In genomic region chr5:153798830-153799229, GRCh38 we compare ENCODE assay signal across 14 cellular contexts.
DNase-seq lines count a peak whose midpoint lies in the region; ATAC-seq and TF ChIP-seq lines count a peak whose summit lies in the region.
"Had no signal": no experiment of that assay in that cellular context is flagged by ENCODE, and none has a peak within 500 bp of the region (broad histone marks: within the 10 kb centered on the region; RNA-seq: fewer than 3 reads in every experiment).

No MANE protein-coding gene starts in this region.

- H3K4me1 ChIP-seq in endodermal cell (ENCODE audit: control insufficient read depth, insufficient read depth, low read length) (no peaks in the 10 kb centered on the region), esophagus squamous epithelium (no peaks in the 10 kb centered on the region)
- H3K4me1 ChIP-seq: BLaER1 treated with 17β-estradiol and CSF1 and Interleukin-3, amounts not matched to agents 10 nM and 100 nM had no signal

- no peaks in the 10 kb centered on the region for H3F3A ChIP-seq in neural cell (ENCODE audit: insufficient read depth, low read length, poor library complexity, severe bottlenecking)

- H3K27me3 ChIP-seq in endodermal cell (ENCODE audit: control insufficient read depth, insufficient read depth, low read length, poor library complexity, severe bottlenecking), result peaks cover 5% of the 10 kb centered on the region
- H3K27me3 ChIP-seq in neural cell (ENCODE audit: insufficient read depth, low read depth, low read length), result no peaks in the 10 kb centered on the region
- H3K27me3 ChIP-seq in esophagus squamous epithelium, result no peaks in the 10 kb centered on the region
- H3K27me3 ChIP-seq: BLaER1 treated with 17β-estradiol and CSF1 and Interleukin-3, amounts not matched to agents 10 nM and 100 nM had no signal

- H3K4me3 ChIP-seq in endodermal cell (ENCODE audit: low read length) (no peak overlapping the region), neural cell (ENCODE audit: low read length) (peak overlapping the region; percentile 35), esophagus squamous epithelium (no peak overlapping the region)
- H3K4me3 ChIP-seq: BLaER1 treated with 17β-estradiol and CSF1 and Interleukin-3, amounts not matched to agents 10 nM and 100 nM; GM23248 had no signal

- peak; percentile 6 for DNase-seq in NCI-H2171 treated with DMSO at 0.1 percent for 48 hours (lab: John Stamatoyannopoulos, UW)
- no peak for DNase-seq in NCI-H2171 (lab: John Stamatoyannopoulos, UW)
- DNase-seq in endodermal cell, result no peak
- DNase-seq in activated effector memory CD4-positive, alpha-beta T cell treated with Interleukin-2 at 50 U/mL for 16 hours, result no peak
- DNase-seq in esophagus squamous epithelium (lab: John Stamatoyannopoulos, UW), result no peak
- DNase-seq: ACHN; CD4-positive, CD25-positive, alpha-beta regulatory T cell; DMS79; IMR-90 had no signal

- no peak overlapping the region for H3K27ac Mint-ChIP-seq in endodermal cell
- H3K27ac Mint-ChIP-seq: CD4-positive, CD25-positive, alpha-beta regulatory T cell had no signal

- WGBS in endodermal cell (ENCODE audit: insufficient coverage in 1 of 2, insufficient read length in 1 of 2), 2 experiments, result 60 to 96% methylated on average over 1 to 5 of the region's 5 CpGs
- 72 to 75% methylated on average over 5 of the region's 5 CpGs for WGBS in esophagus squamous epithelium, 2 donors

- peaks cover 2% of the 10 kb centered on the region for H3K27me3 Mint-ChIP-seq in endodermal cell (ENCODE audit: insufficient read depth)

- TF ChIP-seq CTCF in endodermal cell (conservative IDR thresholded peaks at IDR 0.05) (no peak), neural cell (IDR thresholded peaks at IDR 0.05; ENCODE audit: poor library complexity, severe bottlenecking) (no peak), esophagus squamous epithelium (IDR thresholded peaks at IDR 0.05) (no peak)

- peak; percentile 31 for TF ChIP-seq RAD21 in neural cell (conservative IDR thresholded peaks at IDR 0.05)

- no peaks in the 10 kb centered on the region for H3K36me3 ChIP-seq in endodermal cell (ENCODE audit: control insufficient read depth, insufficient read depth, low read length)
- no peaks in the 10 kb centered on the region for H3K36me3 ChIP-seq in neural cell (ENCODE audit: insufficient read depth, low read length)
- no peaks in the 10 kb centered on the region for H3K36me3 ChIP-seq in esophagus squamous epithelium
- H3K36me3 ChIP-seq: BLaER1 treated with 17β-estradiol and CSF1 and Interleukin-3, amounts not matched to agents 10 nM and 100 nM had no signal

- no peak for ATAC-seq in HG03135 (IDR thresholded peaks at IDR 0.05; ENCODE audit: unreplicated experiment)
- ATAC-seq: HCT116 had no signal

- no peaks in the 10 kb centered on the region for H3K36me3 Mint-ChIP-seq in endodermal cell (ENCODE audit: low read depth)
- H3K36me3 Mint-ChIP-seq: CD4-positive, CD25-positive, alpha-beta regulatory T cell had no signal

- no peaks in the 10 kb centered on the region for H3K9me3 Mint-ChIP-seq in endodermal cell

- peak overlapping the region; percentile 28 for H3K4me2 ChIP-seq in neural cell (ENCODE audit: low read length)
- H3K4me2 ChIP-seq: BLaER1 treated with 17β-estradiol and CSF1 and Interleukin-3, amounts not matched to agents 10 nM and 100 nM had no signal

- intact Hi-C loops in esophagus squamous epithelium (cut with DNase I), result no loop called here

- TF ChIP-seq POLR2A in esophagus squamous epithelium (IDR thresholded peaks at IDR 0.05), result no peak

- peak overlapping the region; percentile 3 for H2AFZ ChIP-seq in neural cell (ENCODE audit: low read depth, low read length)
- H2AFZ ChIP-seq: GM23248 had no signal

- no peaks in the 10 kb centered on the region for H3K9me2 ChIP-seq in neural cell (ENCODE audit: insufficient read depth, low read length)

- H3K27ac ChIP-seq in endodermal cell (ENCODE audit: low read depth, low read length) (peak overlapping the region; percentile 62), neural cell (ENCODE audit: low read length) (peak overlapping the region; percentile 90), esophagus squamous epithelium (no peak overlapping the region)
- H3K27ac ChIP-seq: BLaER1 treated with 17β-estradiol and CSF1 and Interleukin-3, amounts not matched to agents 10 nM and 100 nM; GM23248 had no signal

- H3K4me3 Mint-ChIP-seq in endodermal cell, result no peak overlapping the region
- H3K4me3 Mint-ChIP-seq: CD4-positive, CD25-positive, alpha-beta regulatory T cell had no signal

- no peaks in the 10 kb centered on the region for H3K79me2 ChIP-seq in neural cell (replicated peaks; ENCODE audit: insufficient read depth, low read length)

- H3K9ac ChIP-seq in endodermal cell (ENCODE audit: extremely low read depth, low read length, poor library complexity, severe bottlenecking), result no peak overlapping the region
- peak overlapping the region; percentile 58 for H3K9ac ChIP-seq in neural cell (ENCODE audit: low read length)
- H3K9ac ChIP-seq: BLaER1 treated with 17β-estradiol and CSF1 and Interleukin-3, amounts not matched to agents 10 nM and 100 nM; GM23248 had no signal

- peak; percentile 96 for TF ChIP-seq EP300 in neural cell (conservative IDR thresholded peaks at IDR 0.05; ENCODE audit: poor library complexity, severe bottlenecking)

- H3K9me3 ChIP-seq in endodermal cell (ENCODE audit: control insufficient read depth, low read length), result no peaks in the 10 kb centered on the region
- H3K9me3 ChIP-seq in neural cell (ENCODE audit: low read length), result no peaks in the 10 kb centered on the region
- no peaks in the 10 kb centered on the region for H3K9me3 ChIP-seq in esophagus squamous epithelium
- H3K9me3 ChIP-seq: BLaER1 treated with 17β-estradiol and CSF1 and Interleukin-3, amounts not matched to agents 10 nM and 100 nM had no signal

- H4K20me1 ChIP-seq in neural cell (ENCODE audit: insufficient read depth), result no peaks in the 10 kb centered on the region
- H4K20me1 ChIP-seq: BLaER1 treated with 17β-estradiol and CSF1 and Interleukin-3, amounts not matched to agents 10 nM and 100 nM had no signal

- no peaks in the 10 kb centered on the region for H3K4me1 Mint-ChIP-seq in endodermal cell
- H3K4me1 Mint-ChIP-seq: CD4-positive, CD25-positive, alpha-beta regulatory T cell had no signal

TF ChIP-seq in neural cell, 6 proteins besides CTCF, POLR2A, EP300 and RAD21:
- TF ChIP-seq, protein P1, sequence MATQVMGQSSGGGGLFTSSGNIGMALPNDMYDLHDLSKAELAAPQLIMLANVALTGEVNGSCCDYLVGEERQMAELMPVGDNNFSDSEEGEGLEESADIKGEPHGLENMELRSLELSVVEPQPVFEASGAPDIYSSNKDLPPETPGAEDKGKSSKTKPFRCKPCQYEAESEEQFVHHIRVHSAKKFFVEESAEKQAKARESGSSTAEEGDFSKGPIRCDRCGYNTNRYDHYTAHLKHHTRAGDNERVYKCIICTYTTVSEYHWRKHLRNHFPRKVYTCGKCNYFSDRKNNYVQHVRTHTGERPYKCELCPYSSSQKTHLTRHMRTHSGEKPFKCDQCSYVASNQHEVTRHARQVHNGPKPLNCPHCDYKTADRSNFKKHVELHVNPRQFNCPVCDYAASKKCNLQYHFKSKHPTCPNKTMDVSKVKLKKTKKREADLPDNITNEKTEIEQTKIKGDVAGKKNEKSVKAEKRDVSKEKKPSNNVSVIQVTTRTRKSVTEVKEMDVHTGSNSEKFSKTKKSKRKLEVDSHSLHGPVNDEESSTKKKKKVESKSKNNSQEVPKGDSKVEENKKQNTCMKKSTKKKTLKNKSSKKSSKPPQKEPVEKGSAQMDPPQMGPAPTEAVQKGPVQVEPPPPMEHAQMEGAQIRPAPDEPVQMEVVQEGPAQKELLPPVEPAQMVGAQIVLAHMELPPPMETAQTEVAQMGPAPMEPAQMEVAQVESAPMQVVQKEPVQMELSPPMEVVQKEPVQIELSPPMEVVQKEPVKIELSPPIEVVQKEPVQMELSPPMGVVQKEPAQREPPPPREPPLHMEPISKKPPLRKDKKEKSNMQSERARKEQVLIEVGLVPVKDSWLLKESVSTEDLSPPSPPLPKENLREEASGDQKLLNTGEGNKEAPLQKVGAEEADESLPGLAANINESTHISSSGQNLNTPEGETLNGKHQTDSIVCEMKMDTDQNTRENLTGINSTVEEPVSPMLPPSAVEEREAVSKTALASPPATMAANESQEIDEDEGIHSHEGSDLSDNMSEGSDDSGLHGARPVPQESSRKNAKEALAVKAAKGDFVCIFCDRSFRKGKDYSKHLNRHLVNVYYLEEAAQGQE (IDR thresholded peaks at IDR 0.05; ENCODE audit: borderline replicate concordance), result peak; percentile 64
- TF ChIP-seq SMC3 (conservative IDR thresholded peaks at IDR 0.05; ENCODE audit: poor library complexity), result peak; percentile 36
- TF ChIP-seq EZH2 (IDR thresholded peaks at IDR 0.05; ENCODE audit: borderline replicate concordance, insufficient read depth, low read length, poor library complexity, severe bottlenecking), result no peak
- TF ChIP-seq TAF1 (IDR thresholded peaks at IDR 0.05; ENCODE audit: low read depth), result no peak
- TF ChIP-seq MXI1 (conservative IDR thresholded peaks at IDR 0.05; ENCODE audit: poor library complexity, severe bottlenecking), result no peak
- peak; percentile 60 for TF ChIP-seq POLR2AphosphoS5 (IDR thresholded peaks at IDR 0.05)

Comparison
In these comparisons a context has a peak if more than half of its experiments do, and no peak if none do; other contexts are left out.
1. H3K27ac ChIP-seq: peak in endodermal cell (single experiment) and neural cell (single experiment); none in esophagus squamous epithelium (0 of 4).